16 cellular contexts compared by ENCODE assay signal in the genomic region with DNA sequence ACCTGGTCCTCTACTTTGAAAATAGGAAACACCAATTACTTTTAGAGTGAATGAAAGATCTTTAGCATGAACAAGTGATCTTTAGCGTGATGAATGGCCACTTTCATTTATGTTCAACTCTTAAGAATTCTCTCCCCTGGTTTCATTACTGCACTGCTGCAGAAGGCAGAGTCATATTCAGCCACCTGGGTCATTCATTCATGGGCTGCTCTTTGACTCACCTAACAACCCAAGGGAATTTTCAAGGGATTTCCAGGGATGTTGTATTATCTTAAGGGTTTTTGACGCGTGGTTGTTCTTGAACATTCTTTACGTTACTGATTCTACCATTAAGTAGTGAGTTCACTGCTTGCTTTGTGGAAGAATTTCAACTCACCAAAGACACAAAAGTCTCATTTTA.
"Had no signal": no experiment of that assay in that cellular context is flagged by ENCODE, and none has a peak within 500 bp of the region (broad histone marks: within the 10 kb centered on the region; RNA-seq: fewer than 3 reads in every experiment).

No MANE protein-coding gene starts in this region.

- H3K4me3 ChIP-seq: ascending aorta, breast epithelium, tibial nerve had no signal

- H3K27me3 ChIP-seq: ascending aorta, breast epithelium, tibial nerve had no signal

- H3K36me3 ChIP-seq: ascending aorta, breast epithelium, tibial nerve had no signal

- DNase-seq: activated CD4-positive, alpha-beta T cell treated with anti-CD3 and anti-CD28 coated beads for 1 hour; activated CD4-positive, alpha-beta T cell treated with anti-CD3 and anti-CD28 coated beads, Interleukin-2, amount 50 U/mL, for 4 hours; activated naive CD4-positive, alpha-beta T cell treated with anti-CD3 and anti-CD28 coated beads for 36 hours; activated naive CD8-positive, alpha-beta T cell treated with anti-CD3 and anti-CD28 coated beads, Interleukin-2, amount 50 U/mL, for 24 hours; effector memory CD8-positive, alpha-beta T cell; foreskin melanocyte; head of caudate nucleus; immature natural killer cell; nephron progenitor cell; occipital lobe; stimulated activated CD4-positive, alpha-beta T cell treated with anti-CD3 and anti-CD28 coated beads, Interleukin-2, amount 100 ng/mL, for 48 hours; stimulated activated naive CD4-positive, alpha-beta T cell; T-helper 9 cell had no signal

- ATAC-seq: activated naive CD8-positive, alpha-beta T cell treated with anti-CD3 and anti-CD28 coated beads, Interleukin-2, amount 50 U/mL, for 24 hours; effector memory CD8-positive, alpha-beta T cell had no signal
